ENCODE assay signal across 25 cellular contexts in the genomic region with DNA sequence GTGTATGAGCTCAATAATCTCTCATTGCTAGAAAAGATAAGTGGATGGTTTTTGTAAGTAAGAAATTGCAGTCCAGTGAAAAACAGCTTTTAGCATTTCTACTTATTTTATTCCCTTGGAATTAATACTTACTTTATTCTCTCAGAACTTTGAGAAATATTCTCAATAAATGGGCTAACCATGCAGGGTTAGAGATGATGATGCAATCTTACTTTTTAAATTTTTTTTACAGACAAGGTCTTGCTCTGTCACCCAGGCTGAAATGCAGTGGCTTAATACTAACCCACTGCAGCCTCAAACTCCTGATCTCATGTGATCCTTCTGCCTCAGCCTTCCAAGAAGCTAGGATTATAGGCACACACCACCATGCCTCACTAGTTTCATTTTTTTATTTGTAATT.
"Had no signal": no experiment of that assay in that cellular context is flagged by ENCODE, and none has a peak within 500 bp of the region (broad histone marks: within the 10 kb centered on the region; RNA-seq: fewer than 3 reads in every experiment).

No MANE protein-coding gene starts in this region.

- H3K27ac ChIP-seq: coronary artery, foreskin keratinocyte, hepatocyte, parathyroid adenoma, prostate gland, spleen, stomach, upper lobe of left lung, uterus had no signal

- H3K4me1 ChIP-seq: foreskin keratinocyte, parathyroid adenoma, prostate gland, spleen, stomach, upper lobe of left lung, uterus had no signal

- H3K36me3 Mint-ChIP-seq: stimulated activated naive B cell treated with anti-CD40 and anti-IgM and Interleukin-4, amounts not matched to agents 10 μg/mL and 1 μg/mL and 100 μg/mL, for 72 hours had no signal

- ATAC-seq: foreskin keratinocyte; sciatic nerve; stimulated activated naive B cell treated with anti-CD40 and anti-IgM and Interleukin-4, amounts not matched to agents 10 μg/mL and 1 μg/mL and 100 μg/mL, for 72 hours had no signal

- H3K27me3 Mint-ChIP-seq: naive B cell; stimulated activated naive B cell treated with anti-CD40 and anti-IgM and Interleukin-4, amounts not matched to agents 10 μg/mL and 1 μg/mL and 100 μg/mL, for 72 hours had no signal

- H3K4me3 ChIP-seq: coronary artery, hepatocyte, prostate gland, spleen, stomach, upper lobe of left lung, uterus had no signal

- H3K79me2 ChIP-seq: hepatocyte, parathyroid adenoma had no signal

- H3K36me3 ChIP-seq: prostate gland, spleen, stomach, upper lobe of left lung, uterus had no signal

- H3K27me3 ChIP-seq: foreskin keratinocyte, hepatocyte, spleen, stomach, upper lobe of left lung, uterus had no signal

- H3K9ac ChIP-seq: parathyroid adenoma had no signal

- H3K9me3 ChIP-seq: prostate gland, upper lobe of left lung, uterus had no signal

- H2AFZ ChIP-seq: hepatocyte, parathyroid adenoma had no signal

- H3K27ac Mint-ChIP-seq: endodermal cell; nephron; stimulated activated naive B cell treated with anti-CD40 and anti-IgM and Interleukin-4, amounts not matched to agents 10 μg/mL and 1 μg/mL and 100 μg/mL, for 72 hours had no signal

- DNase-seq: effector CD4-positive, alpha-beta T cell; endodermal cell; erythroblast; foreskin keratinocyte; head of caudate nucleus; mesendoderm; naive B cell; occipital lobe; retina; spleen; stimulated activated CD4-positive, alpha-beta T cell treated with anti-CD3 and anti-CD28 coated beads, Interleukin-15, amount 100 ng/mL, for 24 hours; stimulated activated CD4-positive, alpha-beta T cell treated with anti-CD3 and anti-CD28 coated beads, Interleukin-1b, Interleukin-23, amount 100 ng/mL, for 48 hours; stimulated activated CD4-positive, alpha-beta T cell treated with anti-CD3 and anti-CD28 coated beads, Interleukin-4, amount 100 ng/mL, for 24 hours; stimulated activated naive B cell treated with anti-CD40 and anti-IgM and Interleukin-4, amounts not matched to agents 10 μg/mL and 1 μg/mL and 100 μg/mL, for 72 hours; stomach; substantia nigra; upper lobe of left lung; uterus had no signal

- FAIRE-seq: endothelial cell of umbilical vein had no signal

- H3K4me3 Mint-ChIP-seq: endodermal cell; naive B cell; nephron; stimulated activated naive B cell treated with anti-CD40 and anti-IgM and Interleukin-4, amounts not matched to agents 10 μg/mL and 1 μg/mL and 100 μg/mL, for 72 hours had no signal

- H3K4me1 Mint-ChIP-seq: endodermal cell; naive B cell; nephron; stimulated activated naive B cell treated with anti-CD40 and anti-IgM and Interleukin-4, amounts not matched to agents 10 μg/mL and 1 μg/mL and 100 μg/mL, for 72 hours had no signal

- H3K4me2 ChIP-seq: hepatocyte had no signal
